ENCODE assay signal across 15 cellular contexts in the genomic region with DNA sequence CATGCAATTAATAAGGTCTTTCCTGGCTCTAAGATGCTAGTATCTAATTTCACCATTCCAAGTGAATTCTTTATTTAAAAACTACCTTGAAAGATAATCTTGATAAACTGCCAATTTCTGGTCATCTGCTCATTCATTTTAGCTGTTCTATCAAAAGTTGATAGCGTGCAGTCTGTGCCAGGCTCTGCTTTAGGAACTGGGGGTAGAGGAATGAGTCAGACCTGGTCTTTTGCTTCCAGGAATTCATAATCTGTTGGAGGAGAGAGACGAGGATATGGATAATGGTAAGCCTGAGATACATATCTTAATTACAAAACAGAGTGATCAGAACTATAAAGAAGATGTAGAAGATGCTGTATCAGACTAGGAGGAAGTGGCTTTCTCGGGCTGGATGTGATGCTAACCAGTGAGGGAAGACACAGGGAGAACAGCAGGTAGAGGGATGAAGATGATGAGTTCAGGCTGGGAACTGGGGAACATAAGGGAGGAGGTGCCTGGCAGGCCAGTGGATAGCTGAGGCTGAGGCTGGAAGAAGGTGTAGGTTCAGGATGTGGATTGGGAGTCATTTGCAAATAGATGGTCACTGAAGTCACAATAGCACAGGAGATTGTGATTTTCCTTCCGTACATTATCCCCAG. TPM values are rescaled to one million over a fixed set of nuclear protein-coding genes. Genes with fewer than 3 reads are reported as not detected.
DNase-seq lines count a peak whose midpoint lies in the region; ATAC-seq, FAIRE-seq and TF ChIP-seq lines count a peak whose summit lies in the region.
"Had no signal": no experiment of that assay in that cellular context is flagged by ENCODE, and none has a peak within 500 bp of the region (broad histone marks: within the 10 kb centered on the region; RNA-seq: fewer than 3 reads in every experiment).

No MANE protein-coding gene starts in this region.

- H3K27me3 ChIP-seq in PC-3 (ENCODE audit: low read length), result no peaks in the 10 kb centered on the region
- H3K27me3 ChIP-seq: stomach had no signal

- H3K4me3 ChIP-seq in PC-3 (ENCODE audit: low read length) (no peak overlapping the region), fibroblast of mammary gland (ENCODE audit: control insufficient read depth, low read depth, low read length) (no peak overlapping the region)
- H3K4me3 ChIP-seq: stomach had no signal

- intact Hi-C loops in PC-3 (cut with micrococcal nuclease), result no loop called here

- DNase-seq in Daoy (ENCODE audit: low read depth), result peak; percentile 42
- DNase-seq in PC-3, result peak; percentile 59
- peak; percentile 70 for DNase-seq in fibroblast of mammary gland (ENCODE audit: low read depth)
- DNase-seq in omental fat pad (ENCODE audit: low spot score), result no peak
- DNase-seq in urothelium cell line (ENCODE audit: low spot score), result no peak
- no peak for DNase-seq in islet precursor cell
- no peak for DNase-seq in NCI-H2196 treated with DMSO at 0.1 percent for 48 hours (lab: John Stamatoyannopoulos, UW; ENCODE audit: unreplicated experiment)
- DNase-seq in T1000 (lab: John Stamatoyannopoulos, UW), result no peak
- DNase-seq: activated CD4-positive, alpha-beta T cell treated with anti-CD3 and anti-CD28 coated beads for 4 hours; activated T-cell treated with anti-CD3 and anti-CD28 coated beads, Interleukin-2, amount 50 U/mL, for 24 hours; NCI-H1417 treated with DMSO at 0.1 percent for 48 hours; stimulated activated CD4-positive, alpha-beta T cell treated with anti-CD3 and anti-CD28 coated beads, Interleukin-12 subunit alpha, Interleukin-12 subunit beta, amount 100 ng/mL, for 4 hours; stomach had no signal

- no peak for FAIRE-seq in urothelium cell line (lab: Jason Lieb, UNC)
- FAIRE-seq: colon had no signal

- peak overlapping the region; percentile 6 for H3K27ac ChIP-seq in PC-3 (ENCODE audit: low read length)
- H3K27ac ChIP-seq: stomach had no signal

- POLR2A ChIA-PET in PC-3 (lab: Charles Lee; ENCODE audit: unreplicated experiment), result no interaction called here

- no peaks in the 10 kb centered on the region for H4K20me1 ChIP-seq in PC-3 (ENCODE audit: low read length)

- H3K9me2 ChIP-seq in PC-3 (replicated peaks; ENCODE audit: low read length), result no peaks in the 10 kb centered on the region

- peaks cover 44% of the 10 kb centered on the region for H3K4me1 ChIP-seq in PC-3 (ENCODE audit: insufficient read depth, low read length)

- CTCF ChIA-PET in PC-3 (lab: Charles Lee), result interaction anchor here (0.6 kb wide), 1 partner anchor 13 kb away, joined by 4 read pairs; no protein-coding TSS in a partner anchor

- ATAC-seq in PC-3 (peak; percentile 72), omental fat pad (ENCODE audit: low FRiP score) (peak; percentile 89)
- ATAC-seq: Panc1 had no signal

- H3K9me3 ChIP-seq in PC-3 (ENCODE audit: low read length), result no peaks in the 10 kb centered on the region

- H3K36me3 ChIP-seq in PC-3 (ENCODE audit: low read depth, low read length), result no peaks in the 10 kb centered on the region
- H3K36me3 ChIP-seq: stomach had no signal

- H3K9ac ChIP-seq in PC-3 (ENCODE audit: low read length), result no peak overlapping the region

- H2AFZ ChIP-seq in PC-3 (ENCODE audit: low read length), result no peak overlapping the region

- peak overlapping the region; percentile 23; the same call in 1 of the 2 replicates for H3K4me2 ChIP-seq in PC-3 (ENCODE audit: low read length)

- H3K79me2 ChIP-seq in PC-3 (ENCODE audit: low read length), result no peaks in the 10 kb centered on the region

- TF ChIP-seq CTCF in PC-3 (conservative IDR thresholded peaks at IDR 0.05; ENCODE audit: low read depth, low read length), result no peak
- TF ChIP-seq CTCF in fibroblast of mammary gland (conservative IDR thresholded peaks at IDR 0.05; ENCODE audit: control insufficient read depth, insufficient read depth, low read depth, low read length), result no peak
- no peak for TF ChIP-seq CTCF in omental fat pad (IDR thresholded peaks at IDR 0.05)

- BruUV-seq in PC-3 (replicated peaks; lab: Mats Ljungman, UMichigan), result no TSS peak

- H3F3A ChIP-seq in PC-3 (ENCODE audit: low read length, unreplicated experiment), result peaks cover 4% of the 10 kb centered on the region

RNA-seq across cellular contexts. Expression of gene PHC2, which starts 12.3 kb away (rescaled TPM):
- 101 and 108 TPM in 2 replicates for total RNA-seq in Daoy (2014; rRNA removed; shearing (Covaris generic))
- 125 and 134 TPM in 2 replicates for total RNA-seq in PC-3 (2014; rRNA removed)
- 100 to 1,000 TPM; 109 to 214 (median 150) TPM for total RNA-seq in omental fat pad

RNA-seq across cellular contexts. Expression of gene ZSCAN20, which starts 29.3 kb away (rescaled TPM):
- 5.5 and 9.1 TPM in 2 replicates for total RNA-seq in Daoy (2014; rRNA removed; shearing (Covaris generic))
- total RNA-seq in PC-3 (2014; rRNA removed) (0.84 and 1.6 TPM in 2 replicates), omental fat pad (1 to 10 TPM; 2.2 to 7.4 (median 3.9) TPM)

Comparison
In these comparisons a context has a peak if more than half of its experiments do, and no peak if none do; other contexts are left out.
1. DNase-seq: peak in Daoy (single experiment), PC-3 (single experiment) and fibroblast of mammary gland (single experiment); none in omental fat pad (single experiment), urothelium cell line (single experiment), islet precursor cell (single experiment), NCI-H2196 treated with DMSO at 0.1 percent for 48 hours (single experiment) and T1000 (single experiment).